In genomic region chr2:53463771-53464726, GRCh38 we compare ENCODE assay signal across 26 cellular contexts.
"Had no signal": no experiment of that assay in that cellular context is flagged by ENCODE, and none has a peak within 500 bp of the region (broad histone marks: within the 10 kb centered on the region; RNA-seq: fewer than 3 reads in every experiment).

No MANE protein-coding gene starts in this region.

- ATAC-seq: activated naive CD4-positive, alpha-beta T cell treated with anti-CD3 and anti-CD28 coated beads, Interleukin-2, amount 50 U/mL, for 72 hours; activated T-cell treated with anti-CD3 and anti-CD28 coated beads, Interleukin-2, amount 50 U/mL, for 72 hours had no signal

- H3K4me1 ChIP-seq: colonic mucosa had no signal

- H3K27me3 ChIP-seq: colonic mucosa, heart left ventricle had no signal

- DNase-seq: activated CD4-positive, alpha-beta memory T cell treated with anti-CD3 and anti-CD28 coated beads, Interleukin-2, amount 10 ng/mL, durations not matched to agents 7 days and 5 days; activated CD4-positive, alpha-beta T cell treated with anti-CD3 and anti-CD28 coated beads for 1 hour; activated CD4-positive, alpha-beta T cell treated with anti-CD3 and anti-CD28 coated beads for 4 hours; activated CD4-positive, alpha-beta T cell treated with anti-CD3 and anti-CD28 coated beads, Interleukin-2, amount 10 ng/mL, durations not matched to agents 7 days and 5 days; activated CD4-positive, alpha-beta T cell treated with anti-CD3 and anti-CD28 coated beads, Interleukin-2, amount 50 U/mL, for 4 hours; activated CD4-positive, CD25-positive, alpha-beta regulatory T cell; activated CD8-positive, alpha-beta memory T cell treated with anti-CD3 and anti-CD28 coated beads, Interleukin-2, amount 50 U/mL, for 48 hours; activated gamma-delta T cell; activated naive CD4-positive, alpha-beta T cell; activated naive CD4-positive, alpha-beta T cell treated with anti-CD3 and anti-CD28 coated beads, Interleukin-2, amount 10 ng/mL, durations not matched to agents 7 days and 5 days; activated naive CD8-positive, alpha-beta T cell treated with anti-CD3 and anti-CD28 coated beads, Interleukin-2, amount 10 ng/mL, durations not matched to agents 7 days and 5 days; activated T-cell treated with anti-CD3 and anti-CD28 coated beads for 4 hours; activated T-cell treated with anti-CD3 and anti-CD28 coated beads, Interleukin-2, amount 50 U/mL, for 24 hours; activated T-cell treated with anti-CD3 and anti-CD28 coated beads, Interleukin-2, amount 50 U/mL, for 72 hours; amniotic stem cell; anterior cingulate cortex; central memory CD4-positive, alpha-beta T cell; cerebellar nuclear complex; colonic mucosa; effector CD8-positive, alpha-beta T cell; foreskin fibroblast; glutamatergic neuron; heart left ventricle; T-helper 2 cell had no signal

- H3K27ac ChIP-seq: colonic mucosa, epithelial cell of prostate, heart left ventricle had no signal

- H3K36me3 ChIP-seq: colonic mucosa, heart left ventricle had no signal

- H3K9me3 ChIP-seq: colonic mucosa, heart left ventricle had no signal

- H3K4me1 Mint-ChIP-seq: activated CD4-positive, alpha-beta memory T cell treated with anti-CD3 and anti-CD28 coated beads, Interleukin-2, amount 10 ng/mL, durations not matched to agents 7 days and 5 days; activated CD4-positive, alpha-beta T cell treated with anti-CD3 and anti-CD28 coated beads, Interleukin-2, amount 10 ng/mL, durations not matched to agents 7 days and 5 days; activated naive CD4-positive, alpha-beta T cell treated with anti-CD3 and anti-CD28 coated beads, Interleukin-2, amount 10 ng/mL, durations not matched to agents 7 days and 5 days; activated naive CD8-positive, alpha-beta T cell treated with anti-CD3 and anti-CD28 coated beads, Interleukin-2, amount 10 ng/mL, durations not matched to agents 7 days and 5 days had no signal

- H3K4me3 ChIP-seq: colonic mucosa, heart left ventricle had no signal

- H3K27ac Mint-ChIP-seq: activated CD4-positive, alpha-beta memory T cell treated with anti-CD3 and anti-CD28 coated beads, Interleukin-2, amount 10 ng/mL, durations not matched to agents 7 days and 5 days; activated CD4-positive, alpha-beta T cell treated with anti-CD3 and anti-CD28 coated beads, Interleukin-2, amount 10 ng/mL, durations not matched to agents 7 days and 5 days; activated naive CD4-positive, alpha-beta T cell treated with anti-CD3 and anti-CD28 coated beads, Interleukin-2, amount 10 ng/mL, durations not matched to agents 7 days and 5 days; activated naive CD4-positive, alpha-beta T cell treated with anti-CD3 and anti-CD28 coated beads, Interleukin-2, amount 50 U/mL, for 72 hours; activated naive CD8-positive, alpha-beta T cell treated with anti-CD3 and anti-CD28 coated beads, Interleukin-2, amount 10 ng/mL, durations not matched to agents 7 days and 5 days; activated T-cell treated with anti-CD3 and anti-CD28 coated beads, Interleukin-2, amount 50 U/mL, for 24 hours; activated T-cell treated with anti-CD3 and anti-CD28 coated beads, Interleukin-2, amount 50 U/mL, for 72 hours had no signal

- H3K36me3 Mint-ChIP-seq: activated naive CD4-positive, alpha-beta T cell treated with anti-CD3 and anti-CD28 coated beads, Interleukin-2, amount 10 ng/mL, durations not matched to agents 7 days and 5 days; activated naive CD4-positive, alpha-beta T cell treated with anti-CD3 and anti-CD28 coated beads, Interleukin-2, amount 50 U/mL, for 72 hours; activated naive CD8-positive, alpha-beta T cell treated with anti-CD3 and anti-CD28 coated beads, Interleukin-2, amount 10 ng/mL, durations not matched to agents 7 days and 5 days had no signal

- H3K27me3 Mint-ChIP-seq: activated CD4-positive, alpha-beta memory T cell treated with anti-CD3 and anti-CD28 coated beads, Interleukin-2, amount 10 ng/mL, durations not matched to agents 7 days and 5 days; activated naive CD4-positive, alpha-beta T cell treated with anti-CD3 and anti-CD28 coated beads, Interleukin-2, amount 10 ng/mL, durations not matched to agents 7 days and 5 days; activated naive CD8-positive, alpha-beta T cell treated with anti-CD3 and anti-CD28 coated beads, Interleukin-2, amount 10 ng/mL, durations not matched to agents 7 days and 5 days had no signal

- H3K9me3 Mint-ChIP-seq: activated CD4-positive, alpha-beta memory T cell treated with anti-CD3 and anti-CD28 coated beads, Interleukin-2, amount 10 ng/mL, durations not matched to agents 7 days and 5 days; activated CD4-positive, alpha-beta T cell treated with anti-CD3 and anti-CD28 coated beads, Interleukin-2, amount 10 ng/mL, durations not matched to agents 7 days and 5 days; activated naive CD4-positive, alpha-beta T cell treated with anti-CD3 and anti-CD28 coated beads, Interleukin-2, amount 10 ng/mL, durations not matched to agents 7 days and 5 days; activated naive CD8-positive, alpha-beta T cell treated with anti-CD3 and anti-CD28 coated beads, Interleukin-2, amount 10 ng/mL, durations not matched to agents 7 days and 5 days; activated T-cell treated with anti-CD3 and anti-CD28 coated beads, Interleukin-2, amount 50 U/mL, for 72 hours had no signal

- H3K4me3 Mint-ChIP-seq: activated CD4-positive, alpha-beta memory T cell treated with anti-CD3 and anti-CD28 coated beads, Interleukin-2, amount 10 ng/mL, durations not matched to agents 7 days and 5 days; activated CD4-positive, alpha-beta T cell treated with anti-CD3 and anti-CD28 coated beads, Interleukin-2, amount 10 ng/mL, durations not matched to agents 7 days and 5 days; activated naive CD4-positive, alpha-beta T cell treated with anti-CD3 and anti-CD28 coated beads, Interleukin-2, amount 10 ng/mL, durations not matched to agents 7 days and 5 days; activated naive CD8-positive, alpha-beta T cell treated with anti-CD3 and anti-CD28 coated beads, Interleukin-2, amount 10 ng/mL, durations not matched to agents 7 days and 5 days; activated T-cell treated with anti-CD3 and anti-CD28 coated beads, Interleukin-2, amount 50 U/mL, for 24 hours; activated T-cell treated with anti-CD3 and anti-CD28 coated beads, Interleukin-2, amount 50 U/mL, for 72 hours had no signal
